30 cellular contexts compared by ENCODE assay signal in the genomic region with DNA sequence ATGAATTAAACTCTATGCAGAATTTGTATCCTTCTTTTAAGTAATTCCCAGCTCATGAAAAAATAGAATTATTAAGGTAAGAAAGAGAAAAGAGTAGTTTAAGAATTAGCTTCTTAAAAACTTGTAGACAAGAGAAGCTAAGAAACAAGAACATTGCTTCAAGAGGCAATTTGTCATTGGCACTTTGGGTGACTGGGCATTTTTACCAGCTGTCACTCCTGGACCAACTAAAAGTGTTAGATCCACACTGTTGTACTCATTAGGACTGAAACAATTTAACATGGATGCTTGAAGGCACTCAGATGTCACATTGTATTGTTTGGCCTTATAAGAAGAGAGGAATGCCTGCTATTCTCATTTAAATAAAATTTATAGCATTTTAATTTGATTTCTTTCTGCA. TPM values are rescaled to one million over a fixed set of nuclear protein-coding genes. Genes with fewer than 3 reads are reported as not detected.
"Had no signal": no experiment of that assay in that cellular context is flagged by ENCODE, and none has a peak within 500 bp of the region (broad histone marks: within the 10 kb centered on the region; RNA-seq: fewer than 3 reads in every experiment).

No MANE protein-coding gene starts in this region.

- H3K4me3 ChIP-seq: body of pancreas, esophagus squamous epithelium, heart left ventricle had no signal

- H3K36me3 Mint-ChIP-seq: activated naive CD8-positive, alpha-beta T cell; T-cell had no signal

- H3K4me1 Mint-ChIP-seq: activated B cell treated with CpG ODN at 0.5 μM for 24 hours; activated T-helper 17 cell treated with anti-CD3 and anti-CD28 coated beads, Interleukin-2, amount 50 U/mL, for 72 hours; T-cell had no signal

- DNase-seq: activated B cell treated with CpG ODN at 0.5 μM for 24 hours; activated CD4-positive, alpha-beta T cell treated with anti-CD3 and anti-CD28 coated beads for 48 hours; activated CD4-positive, alpha-beta T cell treated with anti-CD3 and anti-CD28 coated beads, Interleukin-2, amount 50 U/mL, for 1 hour; activated CD4-positive, alpha-beta T cell treated with anti-CD3 and anti-CD28 coated beads, Interleukin-2, amount 50 U/mL, for 48 hours; activated CD8-positive, alpha-beta memory T cell treated with anti-CD3 and anti-CD28 coated beads for 24 hours; activated CD8-positive, alpha-beta T cell treated with anti-CD3 and anti-CD28 coated beads for 36 hours; activated effector memory CD4-positive, alpha-beta T cell treated with Interleukin-2 at 50 U/mL for 16 hours; activated gamma-delta T cell treated with Interleukin-2 at 50 U/mL for 16 hours; activated naive CD4-positive, alpha-beta T cell treated with anti-CD3 and anti-CD28 coated beads, Interleukin-2, amount 50 U/mL, for 16 hours; activated naive CD4-positive, alpha-beta T cell treated with Interleukin-2 at 50 U/mL for 16 hours; activated T-cell treated with anti-CD3 and anti-CD28 coated beads, Interleukin-2, amount 50 U/mL, for 4 hours; amniotic stem cell; anterior cingulate cortex; body of pancreas; caudate nucleus; cortex of kidney; effector CD4-positive, alpha-beta T cell; effector memory CD8-positive, alpha-beta T cell; esophagus squamous epithelium; glutamatergic neuron; heart left ventricle; T-cell; T1000; WERI-Rb-1 had no signal

- H3K27ac ChIP-seq: body of pancreas, epithelial cell of prostate, esophagus squamous epithelium, heart left ventricle, WERI-Rb-1 had no signal

- H3K4me1 ChIP-seq: body of pancreas, esophagus squamous epithelium, heart left ventricle had no signal

- H3K36me3 ChIP-seq: esophagus squamous epithelium, heart left ventricle, WERI-Rb-1 had no signal

- H3K9me3 Mint-ChIP-seq: activated B cell treated with CpG ODN at 0.5 μM for 24 hours; activated CD8-positive, alpha-beta T cell treated with anti-CD3 and anti-CD28 coated beads for 36 hours; activated T-cell treated with anti-CD3 and anti-CD28 coated beads, Interleukin-2, amount 50 U/mL, for 4 hours; activated T-helper 17 cell treated with anti-CD3 and anti-CD28 coated beads, Interleukin-2, amount 50 U/mL, for 72 hours; effector memory CD8-positive, alpha-beta T cell; T-cell; T-helper 1 cell treated with Interleukin-12 subunit alpha and Interleukin-12 subunit beta and Interleukin-4 antibody, amounts not matched to agents 30 μg/mL and 1 μg/mL, for 36 hours had no signal

- H3K4me3 Mint-ChIP-seq: activated B cell treated with CpG ODN at 0.5 μM for 24 hours; activated CD8-positive, alpha-beta T cell treated with anti-CD3 and anti-CD28 coated beads for 36 hours; activated naive CD8-positive, alpha-beta T cell; activated T-cell treated with anti-CD3 and anti-CD28 coated beads, Interleukin-2, amount 50 U/mL, for 4 hours; activated T-helper 17 cell treated with anti-CD3 and anti-CD28 coated beads, Interleukin-2, amount 50 U/mL, for 72 hours; effector memory CD8-positive, alpha-beta T cell; T-cell; T-helper 1 cell treated with Interleukin-12 subunit alpha and Interleukin-12 subunit beta and Interleukin-4 antibody, amounts not matched to agents 30 μg/mL and 1 μg/mL, for 36 hours had no signal

- ATAC-seq: activated CD4-positive, CD25-positive, alpha-beta regulatory T cell treated with anti-CD3 and anti-CD28 coated beads, Interleukin-2, amount 50 U/mL, for 24 hours; activated CD8-positive, alpha-beta T cell treated with anti-CD3 and anti-CD28 coated beads for 36 hours; activated T-cell treated with anti-CD3 and anti-CD28 coated beads, Interleukin-2, amount 50 U/mL, for 4 hours; activated T-helper 17 cell treated with anti-CD3 and anti-CD28 coated beads, Interleukin-2, amount 50 U/mL, for 72 hours; body of pancreas; effector memory CD8-positive, alpha-beta T cell; heart left ventricle; T-cell had no signal

- H3K9me3 ChIP-seq: body of pancreas, esophagus squamous epithelium, heart left ventricle had no signal

- H3K27ac Mint-ChIP-seq: activated B cell treated with CpG ODN at 0.5 μM for 24 hours; activated CD8-positive, alpha-beta T cell treated with anti-CD3 and anti-CD28 coated beads for 36 hours; activated naive CD8-positive, alpha-beta T cell; activated T-helper 17 cell treated with anti-CD3 and anti-CD28 coated beads, Interleukin-2, amount 50 U/mL, for 72 hours; effector memory CD8-positive, alpha-beta T cell; T-cell; T-helper 1 cell treated with Interleukin-12 subunit alpha and Interleukin-12 subunit beta and Interleukin-4 antibody, amounts not matched to agents 30 μg/mL and 1 μg/mL, for 36 hours had no signal

RNA-seq across cellular contexts. Expression of gene COL25A1, which starts 7.4 kb away (rescaled TPM):
- total RNA-seq: activated B cell treated with CpG ODN at 0.5 μM for 24 hours; activated CD8-positive, alpha-beta T cell treated with anti-CD3 and anti-CD28 coated beads for 36 hours; T-helper 2 cell treated with Interferon-gamma antibody and Interleukin-4, amounts not matched to agents 100 ng/mL and 5 ng/mL, for 36 hours had no signal
